In the genomic region with DNA sequence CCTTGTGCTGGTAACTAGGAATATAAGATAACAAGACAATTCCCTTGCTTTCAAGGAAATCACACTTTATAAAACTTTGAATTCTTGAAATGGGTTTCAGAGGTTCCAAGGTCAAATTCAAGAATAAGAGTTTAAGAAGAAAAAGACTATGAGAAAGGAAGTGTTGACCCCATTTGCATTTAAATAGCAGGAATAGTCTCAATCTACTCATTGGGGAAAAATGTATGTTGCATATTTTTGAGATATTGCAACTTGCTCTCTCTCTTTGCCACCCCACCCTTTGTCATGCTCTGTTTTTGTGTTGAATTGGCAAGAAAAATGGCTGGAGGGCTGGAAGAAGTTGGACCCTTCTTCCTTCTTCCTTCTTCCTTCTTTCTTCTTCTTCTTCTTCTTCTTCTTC, we compare ENCODE assay signal across 19 cellular contexts.
DNase-seq lines count a peak whose midpoint lies in the region; ATAC-seq and TF ChIP-seq lines count a peak whose summit lies in the region.
"Had no signal": no experiment of that assay in that cellular context is flagged by ENCODE, and none has a peak within 500 bp of the region (broad histone marks: within the 10 kb centered on the region; RNA-seq: fewer than 3 reads in every experiment).

No MANE protein-coding gene starts in this region.

- no peak for TF ChIP-seq CTCF in AG10803 (conservative IDR thresholded peaks at IDR 0.05; ENCODE audit: low read length)
- no peak for TF ChIP-seq CTCF in choroid plexus epithelial cell (conservative IDR thresholded peaks at IDR 0.05; ENCODE audit: low read depth, low read length)
- TF ChIP-seq CTCF in foreskin fibroblast (IDR thresholded peaks at IDR 0.05; ENCODE audit: low read depth, low read length): no peak

- no peak overlapping the region for H3K4me3 Mint-ChIP-seq in activated T-cell treated with anti-CD3 and anti-CD28 coated beads, Interleukin-2, amount 50 U/mL, for 72 hours
- H3K4me3 Mint-ChIP-seq: CD8-positive, alpha-beta memory T cell had no signal

- no peaks in the 10 kb centered on the region for H3K4me1 Mint-ChIP-seq in activated T-cell treated with anti-CD3 and anti-CD28 coated beads, Interleukin-2, amount 50 U/mL, for 72 hours (ENCODE audit: low read depth)
- H3K4me1 Mint-ChIP-seq: CD8-positive, alpha-beta memory T cell had no signal

- DNase-seq in AG10803 (ENCODE audit: low read depth) (peak; percentile 35), HCEC 1CT (peak; percentile 10), choroid plexus epithelial cell (ENCODE audit: low read depth) (peak; percentile 15), foreskin fibroblast (peak; percentile 27 to 76), NCI-H526 treated with DMSO at 0.1 percent for 48 hours (lab: John Stamatoyannopoulos, UW) (no peak)
- DNase-seq in activated T-cell treated with anti-CD3 and anti-CD28 coated beads, Interleukin-2, amount 50 U/mL, for 72 hours: no peak
- no peak for DNase-seq in stimulated activated CD4-positive, alpha-beta T cell treated with anti-CD3 and anti-CD28 coated beads, Interleukin-15, amount 100 ng/mL, for 24 hours
- DNase-seq: C1 segment of cervical spinal cord; CD8-positive, alpha-beta memory T cell; DMS79 treated with DMSO at 0.1 percent for 48 hours; GDM1; GOT3; KBM-7; MV-4-11; NCI-H2107; NCI-H2227 treated with DMSO at 0.1 percent for 48 hours; SHP77; SK-N-SH had no signal

- H3K9me3 Mint-ChIP-seq in activated T-cell treated with anti-CD3 and anti-CD28 coated beads, Interleukin-2, amount 50 U/mL, for 72 hours: peaks cover 1 to 4% of the 10 kb centered on the region in 2 donors

- H3K36me3 Mint-ChIP-seq in activated T-cell treated with anti-CD3 and anti-CD28 coated beads, Interleukin-2, amount 50 U/mL, for 72 hours (ENCODE audit: insufficient read depth in 2 of 2): no peaks in the 10 kb centered on the region
- H3K36me3 Mint-ChIP-seq: CD8-positive, alpha-beta memory T cell had no signal

- no peak for ATAC-seq in activated T-cell treated with anti-CD3 and anti-CD28 coated beads, Interleukin-2, amount 50 U/mL, for 72 hours (replicated peaks in 1 of 2)
- ATAC-seq in HG02798 (IDR thresholded peaks at IDR 0.05; ENCODE audit: poor library complexity, unreplicated experiment): no peak

- H3K27ac Mint-ChIP-seq in activated T-cell treated with anti-CD3 and anti-CD28 coated beads, Interleukin-2, amount 50 U/mL, for 72 hours: no peak overlapping the region
- H3K27ac Mint-ChIP-seq: CD8-positive, alpha-beta memory T cell had no signal

- H3K4me3 ChIP-seq in AG10803 (ENCODE audit: low read length) (no peak overlapping the region), choroid plexus epithelial cell (ENCODE audit: low read depth, low read length) (no peak overlapping the region), foreskin fibroblast (ENCODE audit: low read depth in 1 of 2, low read length in 2 of 2) (no peak overlapping the region)

- H3K27me3 Mint-ChIP-seq in activated T-cell treated with anti-CD3 and anti-CD28 coated beads, Interleukin-2, amount 50 U/mL, for 72 hours (ENCODE audit: low read depth): no peaks in the 10 kb centered on the region

Comparison
In these comparisons a context has a peak if more than half of its experiments do, and no peak if none do; other contexts are left out.
1. DNase-seq: peak in AG10803 (single experiment), HCEC 1CT (single experiment), choroid plexus epithelial cell (single experiment) and foreskin fibroblast (2 of 2); none in activated T-cell treated with anti-CD3 and anti-CD28 coated beads, Interleukin-2, amount 50 U/mL, for 72 hours (0 of 2), stimulated activated CD4-positive, alpha-beta T cell treated with anti-CD3 and anti-CD28 coated beads, Interleukin-15, amount 100 ng/mL, for 24 hours (single experiment) and NCI-H526 treated with DMSO at 0.1 percent for 48 hours (single experiment).